In genomic region chr2:205193829-205194228, GRCh38 we compare ENCODE assay signal across 23 cellular contexts.
"Had no signal": no experiment of that assay in that cellular context is flagged by ENCODE, and none has a peak within 500 bp of the region (broad histone marks: within the 10 kb centered on the region; RNA-seq: fewer than 3 reads in every experiment).

No MANE protein-coding gene starts in this region.

- H3K9me3 ChIP-seq: gastroesophageal sphincter, heart right ventricle, lower lobe of right lung, sigmoid colon, transverse colon had no signal

- H3K27ac Mint-ChIP-seq: activated naive CD8-positive, alpha-beta T cell treated with anti-CD3 and anti-CD28 coated beads for 36 hours; activated T-cell treated with anti-CD3 and anti-CD28 coated beads, Interleukin-2, amount 50 U/mL, for 24 hours; activated T-helper 17 cell treated with anti-CD3 and anti-CD28 coated beads, Interleukin-2, amount 50 U/mL, for 72 hours; effector memory CD8-positive, alpha-beta T cell; neural progenitor cell; stimulated activated naive B cell treated with anti-CD40 and anti-IgM and Interleukin-4, amounts not matched to agents 10 μg/mL and 1 μg/mL and 100 μg/mL, for 72 hours had no signal

- H3K4me2 ChIP-seq: neural progenitor cell, smooth muscle cell had no signal

- H3K27me3 Mint-ChIP-seq: activated naive CD8-positive, alpha-beta T cell treated with anti-CD3 and anti-CD28 coated beads for 36 hours; activated T-cell treated with anti-CD3 and anti-CD28 coated beads, Interleukin-2, amount 50 U/mL, for 24 hours; effector memory CD8-positive, alpha-beta T cell; stimulated activated naive B cell treated with anti-CD40 and anti-IgM and Interleukin-4, amounts not matched to agents 10 μg/mL and 1 μg/mL and 100 μg/mL, for 72 hours had no signal

- H3K9ac ChIP-seq: neural progenitor cell had no signal

- H3K4me3 ChIP-seq: dorsolateral prefrontal cortex, gastroesophageal sphincter, heart right ventricle, lower lobe of right lung, neural progenitor cell, sigmoid colon, smooth muscle cell, transverse colon had no signal

- H3K4me1 ChIP-seq: lower lobe of right lung, neural progenitor cell had no signal

- H3K36me3 ChIP-seq: heart right ventricle, lower lobe of right lung, neural progenitor cell, transverse colon, WERI-Rb-1 had no signal

- H2AFZ ChIP-seq: neural progenitor cell had no signal

- H3K4me3 Mint-ChIP-seq: activated naive CD8-positive, alpha-beta T cell treated with anti-CD3 and anti-CD28 coated beads for 36 hours; activated T-cell treated with anti-CD3 and anti-CD28 coated beads, Interleukin-2, amount 50 U/mL, for 24 hours; activated T-helper 17 cell treated with anti-CD3 and anti-CD28 coated beads, Interleukin-2, amount 50 U/mL, for 72 hours; effector memory CD8-positive, alpha-beta T cell; naive thymus-derived CD4-positive, alpha-beta T cell; neural progenitor cell; stimulated activated naive B cell treated with anti-CD40 and anti-IgM and Interleukin-4, amounts not matched to agents 10 μg/mL and 1 μg/mL and 100 μg/mL, for 72 hours had no signal

- H3K36me3 Mint-ChIP-seq: activated naive CD8-positive, alpha-beta T cell treated with anti-CD3 and anti-CD28 coated beads for 36 hours; naive thymus-derived CD4-positive, alpha-beta T cell; neural progenitor cell; stimulated activated naive B cell treated with anti-CD40 and anti-IgM and Interleukin-4, amounts not matched to agents 10 μg/mL and 1 μg/mL and 100 μg/mL, for 72 hours had no signal

- H3K4me1 Mint-ChIP-seq: activated T-helper 17 cell treated with anti-CD3 and anti-CD28 coated beads, Interleukin-2, amount 50 U/mL, for 72 hours had no signal

- ATAC-seq: activated T-helper 17 cell treated with anti-CD3 and anti-CD28 coated beads, Interleukin-2, amount 50 U/mL, for 72 hours; effector memory CD8-positive, alpha-beta T cell; gastroesophageal sphincter; heart right ventricle; lower lobe of right lung; naive thymus-derived CD4-positive, alpha-beta T cell had no signal

- H3K27ac ChIP-seq: dorsolateral prefrontal cortex, epithelial cell of prostate, gastroesophageal sphincter, heart right ventricle, lower lobe of right lung, neural progenitor cell, sigmoid colon, transverse colon, WERI-Rb-1 had no signal

- DNase-seq: activated CD4-positive, alpha-beta T cell treated with anti-CD3 and anti-CD28 coated beads for 1 hour; activated CD8-positive, alpha-beta memory T cell treated with anti-CD3 and anti-CD28 coated beads for 24 hours; activated CD8-positive, alpha-beta memory T cell treated with anti-CD3 and anti-CD28 coated beads, Interleukin-2, amount 50 U/mL, for 4 hours; activated naive CD8-positive, alpha-beta T cell treated with anti-CD3 and anti-CD28 coated beads for 36 hours; activated T-cell treated with anti-CD3 and anti-CD28 coated beads, Interleukin-2, amount 50 U/mL, for 24 hours; central memory CD4-positive, alpha-beta T cell; dorsolateral prefrontal cortex; effector memory CD8-positive, alpha-beta T cell; heart right ventricle; kidney; lower lobe of right lung; naive thymus-derived CD4-positive, alpha-beta T cell; retina; sigmoid colon; stimulated activated CD4-positive, alpha-beta T cell treated with anti-CD3 and anti-CD28 coated beads, Interleukin-15, amount 100 ng/mL, for 24 hours; stimulated activated naive B cell treated with anti-CD40 and anti-IgM and Interleukin-4, amounts not matched to agents 10 μg/mL and 1 μg/mL and 100 μg/mL, for 72 hours; transverse colon had no signal

- H3K9me3 Mint-ChIP-seq: activated naive CD8-positive, alpha-beta T cell treated with anti-CD3 and anti-CD28 coated beads for 36 hours; activated T-cell treated with anti-CD3 and anti-CD28 coated beads, Interleukin-2, amount 50 U/mL, for 24 hours; activated T-helper 17 cell treated with anti-CD3 and anti-CD28 coated beads, Interleukin-2, amount 50 U/mL, for 72 hours; effector memory CD8-positive, alpha-beta T cell; naive thymus-derived CD4-positive, alpha-beta T cell; neural progenitor cell; stimulated activated naive B cell treated with anti-CD40 and anti-IgM and Interleukin-4, amounts not matched to agents 10 μg/mL and 1 μg/mL and 100 μg/mL, for 72 hours had no signal

- H3K27me3 ChIP-seq: dorsolateral prefrontal cortex, gastroesophageal sphincter, heart right ventricle, neural progenitor cell, sigmoid colon, transverse colon had no signal
